2 cellular contexts compared by ENCODE assay signal in the genomic region with DNA sequence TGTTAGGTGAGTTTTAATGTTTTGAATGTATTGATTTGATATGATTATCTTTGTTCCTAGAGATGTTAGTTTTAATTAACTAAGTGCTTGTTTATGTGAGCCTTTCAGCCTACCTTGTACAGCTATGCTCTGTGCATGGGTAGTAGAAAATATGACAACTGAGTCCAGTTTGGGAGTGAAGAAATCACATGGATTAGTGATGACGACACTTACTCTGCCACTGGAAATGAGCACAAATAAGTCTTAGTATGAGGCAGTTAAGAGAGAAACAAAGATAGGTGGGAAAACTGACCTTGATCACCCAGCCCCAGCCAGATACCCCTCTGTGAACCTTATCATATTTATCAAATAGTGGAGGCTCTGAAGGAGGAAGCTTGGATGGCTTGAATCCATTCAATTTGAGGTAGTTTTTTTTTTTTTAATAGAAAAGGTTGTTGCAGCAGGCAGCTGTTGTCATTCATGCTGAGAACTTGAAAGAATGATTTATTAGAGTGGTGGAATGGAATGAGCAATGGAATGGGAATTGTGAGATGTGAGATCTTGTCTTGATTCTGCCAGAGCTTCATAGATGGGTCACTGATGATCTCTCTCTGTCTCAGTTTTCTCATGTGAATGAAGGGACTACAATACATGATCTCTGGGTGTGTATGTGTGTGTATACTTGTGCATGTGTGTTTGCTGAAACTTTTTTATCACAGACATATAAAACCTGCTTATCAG.
TF ChIP-seq lines count a peak whose summit lies in the region.

No MANE protein-coding gene starts in this region.

TF ChIP-seq in HCT116, 20 proteins besides CTCF, POLR2A, EP300 and RAD21 (continued from another document):
- TF ChIP-seq, protein P1, sequence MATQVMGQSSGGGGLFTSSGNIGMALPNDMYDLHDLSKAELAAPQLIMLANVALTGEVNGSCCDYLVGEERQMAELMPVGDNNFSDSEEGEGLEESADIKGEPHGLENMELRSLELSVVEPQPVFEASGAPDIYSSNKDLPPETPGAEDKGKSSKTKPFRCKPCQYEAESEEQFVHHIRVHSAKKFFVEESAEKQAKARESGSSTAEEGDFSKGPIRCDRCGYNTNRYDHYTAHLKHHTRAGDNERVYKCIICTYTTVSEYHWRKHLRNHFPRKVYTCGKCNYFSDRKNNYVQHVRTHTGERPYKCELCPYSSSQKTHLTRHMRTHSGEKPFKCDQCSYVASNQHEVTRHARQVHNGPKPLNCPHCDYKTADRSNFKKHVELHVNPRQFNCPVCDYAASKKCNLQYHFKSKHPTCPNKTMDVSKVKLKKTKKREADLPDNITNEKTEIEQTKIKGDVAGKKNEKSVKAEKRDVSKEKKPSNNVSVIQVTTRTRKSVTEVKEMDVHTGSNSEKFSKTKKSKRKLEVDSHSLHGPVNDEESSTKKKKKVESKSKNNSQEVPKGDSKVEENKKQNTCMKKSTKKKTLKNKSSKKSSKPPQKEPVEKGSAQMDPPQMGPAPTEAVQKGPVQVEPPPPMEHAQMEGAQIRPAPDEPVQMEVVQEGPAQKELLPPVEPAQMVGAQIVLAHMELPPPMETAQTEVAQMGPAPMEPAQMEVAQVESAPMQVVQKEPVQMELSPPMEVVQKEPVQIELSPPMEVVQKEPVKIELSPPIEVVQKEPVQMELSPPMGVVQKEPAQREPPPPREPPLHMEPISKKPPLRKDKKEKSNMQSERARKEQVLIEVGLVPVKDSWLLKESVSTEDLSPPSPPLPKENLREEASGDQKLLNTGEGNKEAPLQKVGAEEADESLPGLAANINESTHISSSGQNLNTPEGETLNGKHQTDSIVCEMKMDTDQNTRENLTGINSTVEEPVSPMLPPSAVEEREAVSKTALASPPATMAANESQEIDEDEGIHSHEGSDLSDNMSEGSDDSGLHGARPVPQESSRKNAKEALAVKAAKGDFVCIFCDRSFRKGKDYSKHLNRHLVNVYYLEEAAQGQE (IDR thresholded peaks at IDR 0.05; ENCODE audit: low read depth) = no peak
- no peak for TF ChIP-seq TCF7L2 (IDR thresholded peaks at IDR 0.05; ENCODE audit: borderline replicate concordance, extremely low read depth, insufficient read depth, insufficient read length)
- TF ChIP-seq SIN3A (IDR thresholded peaks at IDR 0.05; ENCODE audit: low read depth) = no peak
- no peak for TF ChIP-seq ELF1 (IDR thresholded peaks at IDR 0.05; ENCODE audit: borderline replicate concordance, low read depth)

TF ChIP-seq in SK-N-SH treated with all-trans-retinoic acid at 6 μM for 48 hours, 23 proteins besides CTCF, POLR2A, EP300 and RAD21 (continued from another document):
- no peak for TF ChIP-seq ZC3H10 (CRISPR knock-in tag; IDR thresholded peaks at IDR 0.05)
- TF ChIP-seq, protein P2, sequence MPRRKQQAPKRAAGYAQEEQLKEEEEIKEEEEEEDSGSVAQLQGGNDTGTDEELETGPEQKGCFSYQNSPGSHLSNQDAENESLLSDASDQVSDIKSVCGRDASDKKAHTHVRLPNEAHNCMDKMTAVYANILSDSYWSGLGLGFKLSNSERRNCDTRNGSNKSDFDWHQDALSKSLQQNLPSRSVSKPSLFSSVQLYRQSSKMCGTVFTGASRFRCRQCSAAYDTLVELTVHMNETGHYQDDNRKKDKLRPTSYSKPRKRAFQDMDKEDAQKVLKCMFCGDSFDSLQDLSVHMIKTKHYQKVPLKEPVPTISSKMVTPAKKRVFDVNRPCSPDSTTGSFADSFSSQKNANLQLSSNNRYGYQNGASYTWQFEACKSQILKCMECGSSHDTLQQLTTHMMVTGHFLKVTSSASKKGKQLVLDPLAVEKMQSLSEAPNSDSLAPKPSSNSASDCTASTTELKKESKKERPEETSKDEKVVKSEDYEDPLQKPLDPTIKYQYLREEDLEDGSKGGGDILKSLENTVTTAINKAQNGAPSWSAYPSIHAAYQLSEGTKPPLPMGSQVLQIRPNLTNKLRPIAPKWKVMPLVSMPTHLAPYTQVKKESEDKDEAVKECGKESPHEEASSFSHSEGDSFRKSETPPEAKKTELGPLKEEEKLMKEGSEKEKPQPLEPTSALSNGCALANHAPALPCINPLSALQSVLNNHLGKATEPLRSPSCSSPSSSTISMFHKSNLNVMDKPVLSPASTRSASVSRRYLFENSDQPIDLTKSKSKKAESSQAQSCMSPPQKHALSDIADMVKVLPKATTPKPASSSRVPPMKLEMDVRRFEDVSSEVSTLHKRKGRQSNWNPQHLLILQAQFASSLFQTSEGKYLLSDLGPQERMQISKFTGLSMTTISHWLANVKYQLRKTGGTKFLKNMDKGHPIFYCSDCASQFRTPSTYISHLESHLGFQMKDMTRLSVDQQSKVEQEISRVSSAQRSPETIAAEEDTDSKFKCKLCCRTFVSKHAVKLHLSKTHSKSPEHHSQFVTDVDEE (CRISPR knock-in tag; IDR thresholded peaks at IDR 0.05) = no peak
- TF ChIP-seq, protein P3, sequence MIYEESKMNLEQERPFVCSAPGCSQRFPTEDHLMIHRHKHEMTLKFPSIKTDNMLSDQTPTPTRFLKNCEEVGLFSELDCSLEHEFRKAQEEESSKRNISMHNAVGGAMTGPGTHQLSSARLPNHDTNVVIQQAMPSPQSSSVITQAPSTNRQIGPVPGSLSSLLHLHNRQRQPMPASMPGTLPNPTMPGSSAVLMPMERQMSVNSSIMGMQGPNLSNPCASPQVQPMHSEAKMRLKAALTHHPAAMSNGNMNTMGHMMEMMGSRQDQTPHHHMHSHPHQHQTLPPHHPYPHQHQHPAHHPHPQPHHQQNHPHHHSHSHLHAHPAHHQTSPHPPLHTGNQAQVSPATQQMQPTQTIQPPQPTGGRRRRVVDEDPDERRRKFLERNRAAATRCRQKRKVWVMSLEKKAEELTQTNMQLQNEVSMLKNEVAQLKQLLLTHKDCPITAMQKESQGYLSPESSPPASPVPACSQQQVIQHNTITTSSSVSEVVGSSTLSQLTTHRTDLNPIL (CRISPR knock-in tag; IDR thresholded peaks at IDR 0.05; ENCODE audit: low read depth) = no peak
- TF ChIP-seq ZNF8 (CRISPR knock-in tag; IDR thresholded peaks at IDR 0.05) = no peak
- TF ChIP-seq ZFP3 (CRISPR knock-in tag; IDR thresholded peaks at IDR 0.05) = no peak
- TF ChIP-seq SNAI2 (CRISPR knock-in tag; IDR thresholded peaks at IDR 0.05) = no peak
TF ChIP-seq in SK-N-SH treated with all-trans-retinoic acid at 6 μM for 48 hours: peak in this region for 0.
